12 cellular contexts compared by ENCODE assay signal in genomic region chr2:47196499-47196898, GRCh38. TPM values are rescaled to one million over a fixed set of nuclear protein-coding genes. Genes with fewer than 3 reads are reported as not detected.
DNase-seq lines count a peak whose midpoint lies in the region; ATAC-seq and TF ChIP-seq lines count a peak whose summit lies in the region.
"Had no signal": no experiment of that assay in that cellular context is flagged by ENCODE, and none has a peak within 500 bp of the region (broad histone marks: within the 10 kb centered on the region; RNA-seq: fewer than 3 reads in every experiment).

No MANE protein-coding gene starts in this region.

- H3K27me3 Mint-ChIP-seq in endothelial cell (ENCODE audit: unreplicated experiment) = no peaks in the 10 kb centered on the region
- H3K27me3 Mint-ChIP-seq: CD4-positive, alpha-beta T cell had no signal

- POLR2A ChIA-PET in HCT116 (lab: Charles Lee) (no interaction called here), PC-9 (lab: Charles Lee; ENCODE audit: unreplicated experiment) (no interaction called here)

- RAD21 ChIA-PET in HCT116 (lab: Charles Lee; ENCODE audit: low non-redundant PET in 1 of 2, low total read pairs in 2 of 2, uncharacterized antibody in 2 of 2, unreplicated experiment in 2 of 2) = no interaction called here

- no peak overlapping the region for H3K27ac Mint-ChIP-seq in endothelial cell (ENCODE audit: unreplicated experiment)
- H3K27ac Mint-ChIP-seq: CD4-positive, alpha-beta T cell had no signal

- H3K27me3 ChIP-seq in HCT116 (ENCODE audit: insufficient read depth, low read length) (no peaks in the 10 kb centered on the region), PC-9 (ENCODE audit: insufficient read depth, low read depth) (no peaks in the 10 kb centered on the region)

- H3F3A ChIP-seq in PC-9 (ENCODE audit: insufficient read depth, low read depth) = peaks cover 70% of the 10 kb centered on the region

- no peak overlapping the region for H3K9ac ChIP-seq in HCT116 (ENCODE audit: low read length)

- H3K9me3 ChIP-seq in HCT116 (ENCODE audit: control insufficient read depth in 1 of 2, insufficient read depth in 1 of 2, low read depth in 1 of 2, low read length in 2 of 2) (no peaks in the 10 kb centered on the region), PC-9 (ENCODE audit: insufficient read depth, low read depth) (no peaks in the 10 kb centered on the region)
- H3K9me3 ChIP-seq: Caco-2 had no signal

- H3K9me3 Mint-ChIP-seq in endothelial cell (ENCODE audit: unreplicated experiment) = no peaks in the 10 kb centered on the region
- H3K9me3 Mint-ChIP-seq: CD4-positive, alpha-beta T cell had no signal

- TF ChIP-seq RAD21 in HCT116 (IDR thresholded peaks at IDR 0.05; ENCODE audit: low read depth) = no peak

- H3K27ac ChIP-seq in HCT116 (ENCODE audit: low read depth, low read length) (no peak overlapping the region), PC-9 (no peak overlapping the region)
- H3K27ac ChIP-seq: C4-2B had no signal

- H3K4me3 ChIP-seq in HCT116 (replicated peaks in 1 of 2; ENCODE audit: low read depth in 1 of 2, low read length in 2 of 2) = no peak overlapping the region
- H3K4me3 ChIP-seq in PC-9 = no peak overlapping the region

- BruUV-seq in HCT116 (replicated peaks; lab: Mats Ljungman, UMichigan) (no TSS peak), PC-9 (replicated peaks; lab: Mats Ljungman, UMichigan) (no TSS peak)

- H3K36me3 Mint-ChIP-seq in endothelial cell (ENCODE audit: low read depth, unreplicated experiment) = no peaks in the 10 kb centered on the region

- intact Hi-C loops in HCT116 (cut with micrococcal nuclease) (no loop called here), PC-9 (cut with micrococcal nuclease; ENCODE audit: unreplicated experiment) (loop anchor here (5.0 kb wide), 1 partner anchor 116 kb away; no protein-coding TSS in a partner anchor)

- H4K20me1 ChIP-seq in HCT116 (ENCODE audit: insufficient read depth) (no peaks in the 10 kb centered on the region), PC-9 (ENCODE audit: insufficient read depth) (no peaks in the 10 kb centered on the region)

- no peak for TF ChIP-seq POLR2A in HCT116 (IDR thresholded peaks at IDR 0.05; ENCODE audit: borderline replicate concordance, extremely low read depth, insufficient read depth, insufficient read length)

- CTCF ChIA-PET in HCT116 (lab: Charles Lee) (no interaction called here), PC-9 (lab: Charles Lee) (interaction anchor here (0.7 kb wide), 1 partner anchor 93 kb away, joined by 3 read pairs; no protein-coding TSS in a partner anchor)

- H3K36me3 ChIP-seq in HCT116 (ENCODE audit: control insufficient read depth in 1 of 2, insufficient read depth in 2 of 2, low read length in 2 of 2) (no peaks in the 10 kb centered on the region), PC-9 (ENCODE audit: low read depth) (no peaks in the 10 kb centered on the region)

- TF ChIP-seq CTCF in HCT116 (IDR thresholded peaks at IDR 0.05 in 2 of 3, conservative IDR thresholded peaks at IDR 0.05 in 1 of 3; ENCODE audit: borderline replicate concordance in 1 of 3, insufficient read depth in 1 of 3, low read depth in 2 of 3, low read length in 2 of 3) = no peak
- no peak for TF ChIP-seq CTCF in PC-9 (conservative IDR thresholded peaks at IDR 0.05)
- no peak for TF ChIP-seq CTCF in endothelial cell (IDR thresholded peaks at IDR 0.05; ENCODE audit: unreplicated experiment)

- no peak for ATAC-seq in HCT116
- peak; percentile 57 for ATAC-seq in left lobe of liver

- no peak overlapping the region for H3K4me2 ChIP-seq in HCT116 (ENCODE audit: low read length)
- H3K4me2 ChIP-seq in PC-9 = peak overlapping the region; percentile 69; the same call in 1 of the 2 replicates

- peaks cover 22% of the 10 kb centered on the region for H3K4me1 Mint-ChIP-seq in endothelial cell (ENCODE audit: unreplicated experiment)

- no peaks in the 10 kb centered on the region for H3K9me2 ChIP-seq in HCT116 (ENCODE audit: insufficient read depth)
- no peaks in the 10 kb centered on the region for H3K9me2 ChIP-seq in PC-9 (ENCODE audit: insufficient read depth)

- no peak overlapping the region for H3K4me3 Mint-ChIP-seq in endothelial cell (ENCODE audit: unreplicated experiment)
- H3K4me3 Mint-ChIP-seq: CD4-positive, alpha-beta T cell had no signal

- DNase-seq in HCT116 (ENCODE audit: low read depth, low spot score) (no peak), PC-9 (no peak), left lobe of liver (ENCODE audit: low spot score) (no peak), endothelial cell (ENCODE audit: low spot score) (no peak), NCI-H146 (lab: John Stamatoyannopoulos, UW) (no peak)
- DNase-seq in stimulated activated naive CD4-positive, alpha-beta T cell (lab: John Stamatoyannopoulos, UW) = no peak
- DNase-seq: AML-193; Caco-2; CD4-positive, alpha-beta T cell; GOT3; H7 had no signal

- peaks cover 0 to 24% of the 10 kb centered on the region in 2 experiments; a peak in 2 of 4 replicates for H3K4me1 ChIP-seq in HCT116 (ENCODE audit: control insufficient read depth in 1 of 2, insufficient read depth in 2 of 2, low read length in 2 of 2)
- peaks cover 99% of the 10 kb centered on the region for H3K4me1 ChIP-seq in PC-9 (replicated peaks; ENCODE audit: insufficient read depth)

- H2AFZ ChIP-seq in HCT116 (ENCODE audit: low read depth, low read length, poor library complexity, severe bottlenecking) = peak overlapping the region; percentile 35
- H2AFZ ChIP-seq in PC-9 = no peak overlapping the region

- H3K79me2 ChIP-seq in HCT116 (ENCODE audit: insufficient read depth, low read length) (no peaks in the 10 kb centered on the region), PC-9 (ENCODE audit: low read depth) (peaks cover 6% of the 10 kb centered on the region; the same call in 1 of the 2 replicates)

TF ChIP-seq in HCT116, 20 proteins besides CTCF, POLR2A, EP300 and RAD21:
- no peak for TF ChIP-seq POLR2AphosphoS5 (IDR thresholded peaks at IDR 0.05; ENCODE audit: low read depth, low read length)
- no peak for TF ChIP-seq ATF3 (IDR thresholded peaks at IDR 0.05)
- no peak for TF ChIP-seq ZBTB33 (IDR thresholded peaks at IDR 0.05; ENCODE audit: extremely low read depth, insufficient replicate concordance, low read length)
- no peak for TF ChIP-seq ZFX (IDR thresholded peaks at IDR 0.05)
- no peak for TF ChIP-seq CEBPB (IDR thresholded peaks at IDR 0.05; ENCODE audit: low read depth)
- no peak for TF ChIP-seq ZNF274 (IDR thresholded peaks at IDR 0.05; ENCODE audit: low read depth, low read length)
- no peak for TF ChIP-seq EZH2 (IDR thresholded peaks at IDR 0.05)
- no peak for TF ChIP-seq SRF (IDR thresholded peaks at IDR 0.05; ENCODE audit: low read depth)
- TF ChIP-seq SIN3A (IDR thresholded peaks at IDR 0.05; ENCODE audit: low read depth) = no peak
- no peak for TF ChIP-seq EGR1 (IDR thresholded peaks at IDR 0.05; ENCODE audit: low read depth)

RNA-seq across cellular contexts. Expression of gene CALM2, which starts 20.2 kb away (rescaled TPM):
- total RNA-seq in HCT116 (2021; ENCODE audit: unreplicated experiment) (405 TPM), PC-9 (2021) (726 and 781 TPM in 2 replicates), left lobe of liver (141 TPM), endothelial cell (ENCODE audit: unreplicated experiment) (422 TPM)
- 237 and 308 TPM in 2 replicates for polyA plus RNA-seq in HCT116 (2012)

RNA-seq across cellular contexts. Expression of gene STPG4, which starts 41.4 kb away (rescaled TPM):
- total RNA-seq in HCT116 (2021; ENCODE audit: unreplicated experiment) = 10.6 TPM
- 8.5 and 9.6 TPM in 2 replicates for polyA plus RNA-seq in HCT116 (2012)
- total RNA-seq in PC-9 (2021) = 6.5 and 8.7 TPM in 2 replicates
- not detected for total RNA-seq in left lobe of liver
- total RNA-seq in endothelial cell (ENCODE audit: unreplicated experiment) = not detected
- total RNA-seq: CD4-positive, alpha-beta T cell; H7 had no signal
